In the genomic region with DNA sequence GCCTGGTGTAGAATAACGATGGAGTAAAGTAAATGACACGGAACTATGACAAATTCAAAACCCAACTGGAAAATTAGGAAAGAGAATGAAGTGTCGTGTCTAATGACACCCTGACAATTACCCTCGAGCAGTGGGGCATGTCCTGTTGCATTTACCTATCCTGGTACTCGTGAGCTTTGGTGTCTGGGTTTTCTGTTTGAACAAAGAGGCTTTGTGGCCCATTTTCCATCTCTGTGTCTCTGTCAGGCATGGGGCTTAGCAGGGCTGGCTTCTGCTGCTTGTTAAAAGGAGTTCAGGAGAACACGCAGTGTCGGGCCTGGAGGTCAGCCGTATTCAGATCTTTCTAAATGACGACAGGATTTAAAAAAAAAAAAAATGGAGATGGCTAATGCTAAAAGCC, we compare ENCODE assay signal across 18 cellular contexts.
"Had no signal": no experiment of that assay in that cellular context is flagged by ENCODE, and none has a peak within 500 bp of the region (broad histone marks: within the 10 kb centered on the region; RNA-seq: fewer than 3 reads in every experiment).

No MANE protein-coding gene starts in this region.

- DNase-seq: activated CD4-positive, alpha-beta T cell treated with anti-CD3 and anti-CD28 coated beads, Interleukin-2, amount 50 U/mL, for 48 hours; activated CD4-positive, CD25-positive, alpha-beta regulatory T cell treated with anti-CD3 and anti-CD28 coated beads, Interleukin-2, amount 50 U/mL, for 72 hours; activated T-cell treated with anti-CD3 and anti-CD28 coated beads for 4 hours; effector memory CD8-positive, alpha-beta T cell; foreskin melanocyte; left ventricle myocardium inferior; naive thymus-derived CD8-positive, alpha-beta T cell; occipital lobe; posterior cingulate gyrus; stimulated activated naive CD4-positive, alpha-beta T cell treated with Interleukin-2 at 50 U/mL for 16 hours; SW 1271; T-helper 2 cell had no signal

- ATAC-seq: effector memory CD8-positive, alpha-beta T cell; naive thymus-derived CD8-positive, alpha-beta T cell had no signal

- H3K27me3 ChIP-seq: cardiac muscle cell, tibial nerve, vagina had no signal

- H3K4me1 Mint-ChIP-seq: naive thymus-derived CD8-positive, alpha-beta T cell had no signal

- H3K9me3 ChIP-seq: left ventricle myocardium inferior, tibial nerve, vagina had no signal

- H3K9me3 Mint-ChIP-seq: dendritic cell treated with granulocyte-macrophage colony-stimulating factor and Interleukin-4, amounts not matched to agents 40 ng/mL and 50 ng/mL, for 4 days; effector memory CD8-positive, alpha-beta T cell had no signal

- H3K4me3 Mint-ChIP-seq: activated naive CD8-positive, alpha-beta T cell; dendritic cell treated with granulocyte-macrophage colony-stimulating factor and Interleukin-4, amounts not matched to agents 40 ng/mL and 50 ng/mL, for 4 days; effector memory CD8-positive, alpha-beta T cell; naive thymus-derived CD8-positive, alpha-beta T cell had no signal

- H3K36me3 ChIP-seq: cardiac muscle cell, left ventricle myocardium inferior, tibial nerve, vagina had no signal

- H3K27ac ChIP-seq: cardiac muscle cell, left ventricle myocardium inferior, tibial nerve, vagina, VCaP had no signal

- H3K27me3 Mint-ChIP-seq: activated naive CD8-positive, alpha-beta T cell; dendritic cell treated with granulocyte-macrophage colony-stimulating factor and Interleukin-4, amounts not matched to agents 40 ng/mL and 50 ng/mL, for 4 days had no signal

- H3K4me1 ChIP-seq: left ventricle myocardium inferior, tibial nerve, vagina had no signal

- H3K36me3 Mint-ChIP-seq: activated naive CD8-positive, alpha-beta T cell; naive thymus-derived CD8-positive, alpha-beta T cell had no signal

- H3K4me3 ChIP-seq: cardiac muscle cell, left ventricle myocardium inferior, tibial nerve, vagina had no signal

- H3K27ac Mint-ChIP-seq: activated naive CD8-positive, alpha-beta T cell; dendritic cell treated with granulocyte-macrophage colony-stimulating factor and Interleukin-4, amounts not matched to agents 40 ng/mL and 50 ng/mL, for 4 days; effector memory CD8-positive, alpha-beta T cell; naive thymus-derived CD8-positive, alpha-beta T cell had no signal
